In genomic region chr5:76547242-76547890, GRCh38 we compare ENCODE assay signal across 8 cellular contexts.
DNase-seq lines count a peak whose midpoint lies in the region; ATAC-seq and TF ChIP-seq lines count a peak whose summit lies in the region.

No MANE protein-coding gene starts in this region.

- H3K27me3 Mint-ChIP-seq in activated CD8-positive, alpha-beta memory T cell treated with anti-CD3 and anti-CD28 coated beads, Interleukin-2, amount 10 ng/mL, durations not matched to agents 7 days and 5 days = no peaks in the 10 kb centered on the region

- H3K79me2 ChIP-seq in PC-9 (ENCODE audit: low read depth) = no peaks in the 10 kb centered on the region

- H3K4me1 ChIP-seq in left lung (peaks cover 10 to 53% of the 10 kb centered on the region in 2 donors), PC-9 (replicated peaks; ENCODE audit: insufficient read depth) (no peaks in the 10 kb centered on the region)

- peak overlapping the region; percentile 69 for H3K4me3 Mint-ChIP-seq in activated CD8-positive, alpha-beta memory T cell treated with anti-CD3 and anti-CD28 coated beads, Interleukin-2, amount 10 ng/mL, durations not matched to agents 7 days and 5 days

- no peaks in the 10 kb centered on the region for H4K20me1 ChIP-seq in PC-9 (ENCODE audit: insufficient read depth)

- H3K9me3 Mint-ChIP-seq in activated CD8-positive, alpha-beta memory T cell treated with anti-CD3 and anti-CD28 coated beads, Interleukin-2, amount 10 ng/mL, durations not matched to agents 7 days and 5 days (ENCODE audit: low read depth) = no peaks in the 10 kb centered on the region

- intact Hi-C loops in left lung (cut with DNase I) = no loop called here
- intact Hi-C loops in PC-9 (cut with micrococcal nuclease; ENCODE audit: unreplicated experiment) = no loop called here

- H3K9me2 ChIP-seq in PC-9 (ENCODE audit: insufficient read depth) = no peaks in the 10 kb centered on the region

- H3K27ac Mint-ChIP-seq in activated CD8-positive, alpha-beta memory T cell treated with anti-CD3 and anti-CD28 coated beads, Interleukin-2, amount 10 ng/mL, durations not matched to agents 7 days and 5 days = peak overlapping the region; percentile 98

- no peak overlapping the region for H3K4me2 ChIP-seq in PC-9

- CTCF ChIA-PET in activated CD8-positive, alpha-beta memory T cell treated with anti-CD3 and anti-CD28 coated beads, Interleukin-2, amount 10 ng/mL, durations not matched to agents 7 days and 5 days (lab: Charles Lee) = interaction anchor here (0.9 to 2.4 kb wide), 12 partner anchors 12 to 371 kb away, joined by 3 to 32 read pairs (median 4); partner anchors contain the start of gene IQGAP2
- CTCF ChIA-PET in PC-9 (lab: Charles Lee) = no interaction called here

- H3K27ac ChIP-seq in left lung (peak overlapping the region; percentile 41 to 78), caudate nucleus (ENCODE audit: low read depth, low read length) (no peak overlapping the region), PC-9 (no peak overlapping the region)

- no peaks in the 10 kb centered on the region for H3K36me3 ChIP-seq in left lung
- no peaks in the 10 kb centered on the region for H3K36me3 ChIP-seq in PC-9 (ENCODE audit: low read depth)

- no peaks in the 10 kb centered on the region for H3K27me3 ChIP-seq in left lung
- peaks cover 8% of the 10 kb centered on the region for H3K27me3 ChIP-seq in PC-9 (ENCODE audit: insufficient read depth, low read depth)

- TF ChIP-seq CTCF in left lung (IDR thresholded peaks at IDR 0.05) = no peak
- no peak for TF ChIP-seq CTCF in PC-9 (conservative IDR thresholded peaks at IDR 0.05)

- H3K4me3 ChIP-seq in left lung = no peak overlapping the region
- H3K4me3 ChIP-seq in PC-9 = no peak overlapping the region

- H3K9me3 ChIP-seq in left lung (no peaks in the 10 kb centered on the region), PC-9 (ENCODE audit: insufficient read depth, low read depth) (no peaks in the 10 kb centered on the region)

- POLR2A ChIA-PET in PC-9 (lab: Charles Lee; ENCODE audit: unreplicated experiment) = no interaction called here

- H3K4me1 Mint-ChIP-seq in activated CD8-positive, alpha-beta memory T cell treated with anti-CD3 and anti-CD28 coated beads, Interleukin-2, amount 10 ng/mL, durations not matched to agents 7 days and 5 days = peaks cover 72% of the 10 kb centered on the region

- BruUV-seq in PC-9 (replicated peaks; lab: Mats Ljungman, UMichigan) = no TSS peak

- ATAC-seq in GM19455 (IDR thresholded peaks at IDR 0.05; ENCODE audit: unreplicated experiment) (peak; percentile 63), HG03469 (IDR thresholded peaks at IDR 0.05; ENCODE audit: unreplicated experiment) (peak; percentile 59), left lung (peak; percentile 78)
- ATAC-seq in activated CD8-positive, alpha-beta memory T cell treated with anti-CD3 and anti-CD28 coated beads, Interleukin-2, amount 10 ng/mL, durations not matched to agents 7 days and 5 days = peak; percentile 78

- no peak overlapping the region for H2AFZ ChIP-seq in PC-9

- peaks cover 13% of the 10 kb centered on the region for H3K36me3 Mint-ChIP-seq in activated CD8-positive, alpha-beta memory T cell treated with anti-CD3 and anti-CD28 coated beads, Interleukin-2, amount 10 ng/mL, durations not matched to agents 7 days and 5 days

- DNase-seq in Ammon's horn (ENCODE audit: low spot score) (peak; percentile 12), left lung (no peak), caudate nucleus (lab: John Stamatoyannopoulos, UW) (no peak), AG08396 (ENCODE audit: low spot score) (no peak), PC-9 (no peak)
- peak; percentile 70 for DNase-seq in activated CD8-positive, alpha-beta memory T cell treated with anti-CD3 and anti-CD28 coated beads, Interleukin-2, amount 10 ng/mL, durations not matched to agents 7 days and 5 days

- H3F3A ChIP-seq in PC-9 (ENCODE audit: insufficient read depth, low read depth) = no peaks in the 10 kb centered on the region

Comparison
In these comparisons a context has a peak if more than half of its experiments do, and no peak if none do; other contexts are left out.
1. DNase-seq: peak in Ammon's horn (single experiment) and activated CD8-positive, alpha-beta memory T cell treated with anti-CD3 and anti-CD28 coated beads, Interleukin-2, amount 10 ng/mL, durations not matched to agents 7 days and 5 days (single experiment); none in left lung (0 of 2), caudate nucleus (0 of 61), AG08396 (single experiment) and PC-9 (0 of 2).
2. H3K27ac ChIP-seq: peak in left lung (2 of 2); none in caudate nucleus (single experiment) and PC-9 (single experiment).
3. Peak in every context shown above with its lines, with median percentiles within 50 percentile points of each other: ATAC-seq.